26 cellular contexts compared by ENCODE assay signal in genomic region chr4:52958232-52958631, GRCh38.
DNase-seq lines count a peak whose midpoint lies in the region; ATAC-seq, FAIRE-seq and TF ChIP-seq lines count a peak whose summit lies in the region.
"Had no signal": no experiment of that assay in that cellular context is flagged by ENCODE, and none has a peak within 500 bp of the region (broad histone marks: within the 10 kb centered on the region; RNA-seq: fewer than 3 reads in every experiment).

No MANE protein-coding gene starts in this region.

- no peaks in the 10 kb centered on the region for H3K27me3 ChIP-seq in left ventricle myocardium inferior (ENCODE audit: low read depth)
- no peaks in the 10 kb centered on the region for H3K27me3 ChIP-seq in H1 (replicated peaks in 1 of 4; ENCODE audit: control insufficient read depth in 3 of 4, extremely low read depth in 1 of 4, insufficient read depth in 3 of 4, low read length in 3 of 4)
- no peaks in the 10 kb centered on the region for H3K27me3 ChIP-seq in PC-3 (ENCODE audit: low read length)
- H3K27me3 ChIP-seq: body of pancreas, gastroesophageal sphincter, right lobe of liver, upper lobe of left lung had no signal

- H3F3A ChIP-seq in PC-3 (ENCODE audit: low read length, unreplicated experiment) = no peaks in the 10 kb centered on the region

- H4K20me1 ChIP-seq in H1 (replicated peaks in 1 of 2; ENCODE audit: control insufficient read depth in 1 of 2, insufficient read depth in 2 of 2, low read length in 2 of 2) (no peaks in the 10 kb centered on the region), PC-3 (ENCODE audit: low read length) (no peaks in the 10 kb centered on the region)

- TF ChIP-seq RAD21 in H1 (IDR thresholded peaks at IDR 0.05 in 1 of 2, conservative IDR thresholded peaks at IDR 0.05 in 1 of 2; ENCODE audit: low read depth in 2 of 2, low read length in 2 of 2) = no peak

- H3K27me3 Mint-ChIP-seq in nephron (ENCODE audit: low read depth) = no peaks in the 10 kb centered on the region
- H3K27me3 Mint-ChIP-seq: activated CD4-positive, alpha-beta memory T cell treated with anti-CD3 and anti-CD28 coated beads, Interleukin-2, amount 10 ng/mL, durations not matched to agents 7 days and 5 days; activated naive CD4-positive, alpha-beta T cell treated with anti-CD3 and anti-CD28 coated beads, Interleukin-2, amount 50 U/mL, for 24 hours; CD4-positive, alpha-beta memory T cell; dendritic cell treated with granulocyte-macrophage colony-stimulating factor and Interleukin-4, amounts not matched to agents 40 ng/mL and 50 ng/mL, for 4 days; stimulated activated naive CD8-positive, alpha-beta T cell treated with anti-CD3 and anti-CD28 coated beads, Interleukin-15, amount 100 ng/mL, for 72 hours had no signal

- no peak for FAIRE-seq in H1 (lab: Jason Lieb, UNC)
- FAIRE-seq: HTR-8/SVneo had no signal

- H3K27ac ChIP-seq in left ventricle myocardium inferior (replicated peaks) (peak overlapping the region; percentile 67), H1 (ENCODE audit: low read depth, low read length) (no peak overlapping the region), PC-3 (ENCODE audit: low read length) (no peak overlapping the region)
- H3K27ac ChIP-seq: epithelial cell of prostate, right lobe of liver, upper lobe of left lung had no signal

- H3K79me2 ChIP-seq in H1 (ENCODE audit: control insufficient read depth in 1 of 2, insufficient read depth in 2 of 2, low read length in 2 of 2) (no peaks in the 10 kb centered on the region), PC-3 (ENCODE audit: low read length) (no peaks in the 10 kb centered on the region)

- no peak overlapping the region for H4K8ac ChIP-seq in H1 (ENCODE audit: extremely low read depth, insufficient read depth, low read length)

- no peaks in the 10 kb centered on the region for H3K23me2 ChIP-seq in H1 (ENCODE audit: low read depth, low read length)

- peak overlapping the region; percentile 32; the same call in 1 of the 2 replicates for H2BK12ac ChIP-seq in H1 (ENCODE audit: low read depth, low read length)

- H3K27ac Mint-ChIP-seq in nephron = peak overlapping the region; percentile 96 to 98 (median 97)
- H3K27ac Mint-ChIP-seq: activated CD4-positive, alpha-beta memory T cell treated with anti-CD3 and anti-CD28 coated beads, Interleukin-2, amount 10 ng/mL, durations not matched to agents 7 days and 5 days; activated naive CD4-positive, alpha-beta T cell treated with anti-CD3 and anti-CD28 coated beads, Interleukin-2, amount 50 U/mL, for 24 hours; CD4-positive, alpha-beta memory T cell; dendritic cell treated with granulocyte-macrophage colony-stimulating factor and Interleukin-4, amounts not matched to agents 40 ng/mL and 50 ng/mL, for 4 days; stimulated activated naive CD8-positive, alpha-beta T cell treated with anti-CD3 and anti-CD28 coated beads, Interleukin-15, amount 100 ng/mL, for 72 hours; T-helper 1 cell treated with Interleukin-12 subunit alpha and Interleukin-12 subunit beta and Interleukin-4 antibody, amounts not matched to agents 30 μg/mL and 1 μg/mL, for 36 hours had no signal

- H3K9me2 ChIP-seq in PC-3 (replicated peaks; ENCODE audit: low read length) = no peaks in the 10 kb centered on the region

- H2AK5ac ChIP-seq in H1 (ENCODE audit: low read depth, low read length) = no peak overlapping the region

- no peak overlapping the region for H3K23ac ChIP-seq in H1 (ENCODE audit: insufficient read length)

- no peak for TF ChIP-seq POLR2A in H1 (IDR thresholded peaks at IDR 0.05; ENCODE audit: control extremely low read depth in 1 of 2, low read depth in 2 of 2, low read length in 2 of 2)

- TF ChIP-seq EP300 in H1 (IDR thresholded peaks at IDR 0.05; ENCODE audit: borderline replicate concordance in 1 of 2, low read depth in 2 of 2, low read length in 2 of 2) = no peak

- H2BK5ac ChIP-seq in H1 (ENCODE audit: low read depth, low read length) = no peak overlapping the region

- H3K4me1 Mint-ChIP-seq in nephron = peaks cover 94% of the 10 kb centered on the region
- H3K4me1 Mint-ChIP-seq: activated CD4-positive, alpha-beta memory T cell treated with anti-CD3 and anti-CD28 coated beads, Interleukin-2, amount 10 ng/mL, durations not matched to agents 7 days and 5 days; activated naive CD4-positive, alpha-beta T cell treated with anti-CD3 and anti-CD28 coated beads, Interleukin-2, amount 50 U/mL, for 24 hours; stimulated activated naive CD8-positive, alpha-beta T cell treated with anti-CD3 and anti-CD28 coated beads, Interleukin-15, amount 100 ng/mL, for 72 hours had no signal

- intact Hi-C loops in left ventricle myocardium inferior (cut with micrococcal nuclease) = no loop called here
- intact Hi-C loops in cardiac septum (cut with DNase I) = loop anchor here (5.0 kb wide), 1 partner anchor 371 kb away; no protein-coding TSS in a partner anchor
- intact Hi-C loops in PC-3 (cut with micrococcal nuclease) = no loop called here

- H3K4me3 Mint-ChIP-seq in nephron = peak overlapping the region in 1 of 3 experiments; percentile 51
- H3K4me3 Mint-ChIP-seq: activated CD4-positive, alpha-beta memory T cell treated with anti-CD3 and anti-CD28 coated beads, Interleukin-2, amount 10 ng/mL, durations not matched to agents 7 days and 5 days; activated naive CD4-positive, alpha-beta T cell treated with anti-CD3 and anti-CD28 coated beads, Interleukin-2, amount 50 U/mL, for 24 hours; CD4-positive, alpha-beta memory T cell; dendritic cell treated with granulocyte-macrophage colony-stimulating factor and Interleukin-4, amounts not matched to agents 40 ng/mL and 50 ng/mL, for 4 days; stimulated activated naive CD8-positive, alpha-beta T cell treated with anti-CD3 and anti-CD28 coated beads, Interleukin-15, amount 100 ng/mL, for 72 hours; T-helper 1 cell treated with Interleukin-12 subunit alpha and Interleukin-12 subunit beta and Interleukin-4 antibody, amounts not matched to agents 30 μg/mL and 1 μg/mL, for 36 hours had no signal

- H3K36me3 ChIP-seq in left ventricle myocardium inferior (no peaks in the 10 kb centered on the region), H1 (ENCODE audit: control insufficient read depth in 2 of 4, insufficient read depth in 4 of 4, low read length in 3 of 4) (no peaks in the 10 kb centered on the region), PC-3 (ENCODE audit: low read depth, low read length) (no peaks in the 10 kb centered on the region)
- H3K36me3 ChIP-seq: gastroesophageal sphincter, right lobe of liver, upper lobe of left lung had no signal

- ATAC-seq in HG02623 (IDR thresholded peaks at IDR 0.05; ENCODE audit: unreplicated experiment) (no peak), PC-3 (no peak)
- ATAC-seq: body of pancreas; gastroesophageal sphincter; right lobe of liver; stimulated activated naive CD8-positive, alpha-beta T cell treated with anti-CD3 and anti-CD28 coated beads, Interleukin-15, amount 100 ng/mL, for 72 hours had no signal

- no peak overlapping the region for H3K14ac ChIP-seq in H1 (ENCODE audit: insufficient read length)

- no peak overlapping the region for H3K4ac ChIP-seq in H1 (replicated peaks; ENCODE audit: insufficient read length, low read depth, low read length)

- no peaks in the 10 kb centered on the region for H3K79me1 ChIP-seq in H1 (ENCODE audit: low read depth, low read length)

- H2BK15ac ChIP-seq in H1 (ENCODE audit: low read length) = 0 out of 2 replicates have a peak overlapping the region, but pooled peaks have one; percentile 5

- H2AFZ ChIP-seq in H1 (ENCODE audit: low read length) (no peak overlapping the region), PC-3 (ENCODE audit: low read length) (no peak overlapping the region)

- H3K9ac ChIP-seq in H1 (replicated peaks in 1 of 4; ENCODE audit: extremely low read depth in 1 of 4, low read depth in 3 of 4, low read length in 3 of 4) (no peak overlapping the region), PC-3 (ENCODE audit: low read length) (no peak overlapping the region)

- H2BK20ac ChIP-seq in H1 (ENCODE audit: low read length) = no peak overlapping the region

- no peak overlapping the region for H2BK120ac ChIP-seq in H1 (replicated peaks; ENCODE audit: low read depth, low read length)

- BruUV-seq in PC-3 (replicated peaks; lab: Mats Ljungman, UMichigan) = no TSS peak

- H3K9me3 ChIP-seq in left ventricle myocardium inferior (replicated peaks) (no peaks in the 10 kb centered on the region), H1 (ENCODE audit: insufficient read depth in 2 of 2, low read depth in 1 of 2, low read length in 1 of 2) (no peaks in the 10 kb centered on the region), PC-3 (ENCODE audit: low read length) (no peaks in the 10 kb centered on the region)
- H3K9me3 ChIP-seq: body of pancreas, gastroesophageal sphincter, right lobe of liver, upper lobe of left lung had no signal

- H3K4me1 ChIP-seq in left ventricle myocardium inferior = peaks cover 44% of the 10 kb centered on the region
- H3K4me1 ChIP-seq in H1 (replicated peaks in 1 of 4; ENCODE audit: control insufficient read depth in 3 of 4, insufficient read depth in 4 of 4, low read length in 3 of 4) = peaks cover 0 to 10% (median 3%) of the 10 kb centered on the region in 4 experiments; a peak in 3 of 7 replicates
- no peaks in the 10 kb centered on the region for H3K4me1 ChIP-seq in PC-3 (ENCODE audit: insufficient read depth, low read length)
- H3K4me1 ChIP-seq: right lobe of liver had no signal

- TF ChIP-seq CTCF in left ventricle myocardium inferior (IDR thresholded peaks at IDR 0.05; ENCODE audit: borderline replicate concordance) (no peak), H1 (IDR thresholded peaks at IDR 0.05; ENCODE audit: control extremely low read depth in 1 of 3, insufficient read depth in 1 of 3, low read depth in 1 of 3, low read length in 3 of 3) (no peak), nephron (IDR thresholded peaks at IDR 0.05; ENCODE audit: unreplicated experiment in 3 of 3) (no peak), PC-3 (conservative IDR thresholded peaks at IDR 0.05; ENCODE audit: low read depth, low read length) (no peak)

- no peaks in the 10 kb centered on the region for H3K9me3 Mint-ChIP-seq in nephron
- H3K9me3 Mint-ChIP-seq: activated CD4-positive, alpha-beta memory T cell treated with anti-CD3 and anti-CD28 coated beads, Interleukin-2, amount 10 ng/mL, durations not matched to agents 7 days and 5 days; activated naive CD4-positive, alpha-beta T cell treated with anti-CD3 and anti-CD28 coated beads, Interleukin-2, amount 50 U/mL, for 24 hours; CD4-positive, alpha-beta memory T cell; dendritic cell treated with granulocyte-macrophage colony-stimulating factor and Interleukin-4, amounts not matched to agents 40 ng/mL and 50 ng/mL, for 4 days; stimulated activated naive CD8-positive, alpha-beta T cell treated with anti-CD3 and anti-CD28 coated beads, Interleukin-15, amount 100 ng/mL, for 72 hours; T-helper 1 cell treated with Interleukin-12 subunit alpha and Interleukin-12 subunit beta and Interleukin-4 antibody, amounts not matched to agents 30 μg/mL and 1 μg/mL, for 36 hours had no signal

- no peak overlapping the region for H4K91ac ChIP-seq in H1 (replicated peaks; ENCODE audit: insufficient read length, low read length)

- CTCF ChIA-PET in H1 (lab: Charles Lee; ENCODE audit: partially characterized antibody) (interaction anchor here (2.3 kb wide), 1 partner anchor 18 kb away, joined by 6 read pairs; no protein-coding TSS in a partner anchor), PC-3 (lab: Charles Lee) (no interaction called here)

- POLR2A ChIA-PET in H1 (lab: Charles Lee; ENCODE audit: partially characterized antibody) = interaction anchor here (1.4 kb wide), 1 partner anchor 94 kb away, joined by 4 read pairs; no protein-coding TSS in a partner anchor
- POLR2A ChIA-PET in PC-3 (lab: Charles Lee; ENCODE audit: unreplicated experiment) = no interaction called here

- H3K18ac ChIP-seq in H1 (ENCODE audit: extremely low read depth, low read length) = no peak overlapping the region

- H3K36me3 Mint-ChIP-seq in nephron (ENCODE audit: low read depth) = no peaks in the 10 kb centered on the region

- H3K4me3 ChIP-seq in left ventricle myocardium inferior (no peak overlapping the region), H1 (ENCODE audit: extremely low read depth in 1 of 4, insufficient read depth in 2 of 4, low read depth in 3 of 4, low read length in 4 of 4) (no peak overlapping the region), PC-3 (ENCODE audit: low read length) (no peak overlapping the region)
- H3K4me3 ChIP-seq: body of pancreas, gastroesophageal sphincter, right lobe of liver, upper lobe of left lung had no signal

- H3K4me2 ChIP-seq in H1 (ENCODE audit: insufficient read depth in 1 of 2, low read depth in 2 of 2, low read length in 2 of 2) = no peak overlapping the region
- H3K4me2 ChIP-seq in PC-3 (ENCODE audit: low read length) = no peak overlapping the region

- no peak overlapping the region for H4K5ac ChIP-seq in H1 (ENCODE audit: insufficient read length, low read depth, low read length)

- DNase-seq in left ventricle myocardium inferior (no peak), cardiac septum (ENCODE audit: low spot score) (no peak), H1 (ENCODE audit: low read depth in 1 of 2, low spot score in 2 of 2) (no peak), retina (no peak), NCI-H1436 (lab: John Stamatoyannopoulos, UW) (no peak), PC-3 (no peak)
- DNase-seq: activated CD4-positive, alpha-beta memory T cell treated with anti-CD3 and anti-CD28 coated beads, Interleukin-2, amount 10 ng/mL, durations not matched to agents 7 days and 5 days; body of pancreas; CD4-positive, alpha-beta memory T cell; H7; NCI-H1105; NCI-H2107; occipital lobe; right lobe of liver; SIG-M5; stimulated activated CD4-positive, alpha-beta T cell treated with anti-CD3 and anti-CD28 coated beads, Interleukin-2, amount 100 ng/mL, for 24 hours; stimulated activated naive CD8-positive, alpha-beta T cell treated with anti-CD3 and anti-CD28 coated beads, Interleukin-15, amount 100 ng/mL, for 72 hours; upper lobe of left lung had no signal

- WGBS in H1 (ENCODE audit: extremely low coverage in 1 of 2, insufficient coverage in 1 of 2, insufficient read length in 1 of 2, insufficient replicate concordance in 2 of 2, low coverage in 1 of 2, low lambda C conversion rate in 2 of 2, missing lambda C conversion rate in 1 of 2), 2 experiments = 90% methylated on average over 6 of the region's 6 CpGs; no CpG with 5 or more reads in 1 of the 2 experiments

- no peak overlapping the region for H3K56ac ChIP-seq in H1 (replicated peaks; ENCODE audit: insufficient read length, low read depth, low read length)
